9 cellular contexts compared by ENCODE assay signal in the genomic region with DNA sequence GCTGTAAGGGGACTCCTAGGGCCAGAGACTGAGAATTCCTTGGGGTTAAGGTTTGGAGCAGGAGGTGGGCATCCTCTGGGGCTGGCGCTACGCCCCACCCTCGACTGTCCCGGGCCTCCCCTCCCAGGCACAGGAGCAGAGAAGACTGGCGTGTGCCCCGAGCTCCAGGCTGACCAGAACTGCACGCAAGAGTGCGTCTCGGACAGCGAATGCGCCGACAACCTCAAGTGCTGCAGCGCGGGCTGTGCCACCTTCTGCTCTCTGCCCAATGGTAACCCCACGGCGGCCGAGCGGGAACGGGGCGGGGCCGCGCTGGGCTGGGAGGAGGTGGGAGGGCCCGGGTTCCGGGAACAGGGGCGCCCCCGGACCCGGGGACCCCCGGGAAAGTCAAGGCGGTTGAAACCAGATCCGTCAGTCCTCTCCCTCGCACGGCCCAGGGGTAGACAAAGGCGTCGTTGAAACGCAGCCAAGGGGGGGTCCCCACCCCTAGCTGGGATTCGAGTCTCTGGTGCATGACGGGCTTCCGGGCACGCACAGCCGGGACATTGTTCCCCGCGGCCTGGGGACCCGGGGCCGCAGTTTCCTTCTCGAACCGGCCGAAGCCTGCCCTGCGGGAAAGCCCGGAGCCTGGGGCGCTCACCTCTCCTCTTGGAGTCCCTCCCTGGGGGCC. TPM values are rescaled to one million over a fixed set of nuclear protein-coding genes. Genes with fewer than 3 reads are reported as not detected.
DNase-seq lines count a peak whose midpoint lies in the region; ATAC-seq and TF ChIP-seq lines count a peak whose summit lies in the region.
"Had no signal": no experiment of that assay in that cellular context is flagged by ENCODE, and none has a peak within 500 bp of the region (broad histone marks: within the 10 kb centered on the region; RNA-seq: fewer than 3 reads in every experiment).

No MANE protein-coding gene starts in this region.

- H3K9me3 ChIP-seq in gastroesophageal sphincter (no peaks in the 10 kb centered on the region), neural progenitor cell (ENCODE audit: low read depth) (no peaks in the 10 kb centered on the region)

- TF ChIP-seq CTCF in WTC11 (IDR thresholded peaks at IDR 0.05): no peak
- TF ChIP-seq CTCF in gastroesophageal sphincter (IDR thresholded peaks at IDR 0.05): no peak
- no peak for TF ChIP-seq CTCF in neural progenitor cell (IDR thresholded peaks at IDR 0.05)

- CTCF ChIA-PET in activated CD4-positive, alpha-beta T cell treated with anti-CD3 and anti-CD28 coated beads for 36 hours (lab: Charles Lee): interaction anchor here (0.7 to 1.3 kb wide), 4 partner anchors 20 to 176 kb away, joined by 4 to 5 read pairs (median 4); a partner anchor contains a TSS
- CTCF ChIA-PET in WTC11 (lab: Charles Lee): interaction anchor here (0.9 to 2.8 kb wide), 17 partner anchors 11 to 313 kb away, joined by 3 to 23 read pairs (median 8); a partner anchor contains a TSS

- H2AFZ ChIP-seq in neural progenitor cell (replicated peaks): peak overlapping the region; percentile 85

- no peak for TF ChIP-seq POLR2A in gastroesophageal sphincter (IDR thresholded peaks at IDR 0.05)

- peaks cover 0 to 27% (median 14%) of the 10 kb centered on the region in 3 donors for H3K4me1 ChIP-seq in gastroesophageal sphincter
- H3K4me1 ChIP-seq in neural progenitor cell: no peaks in the 10 kb centered on the region

- H3K27me3 ChIP-seq in gastroesophageal sphincter: peaks cover 44% of the 10 kb centered on the region
- peaks cover 50% of the 10 kb centered on the region for H3K27me3 ChIP-seq in neural progenitor cell

- ATAC-seq in activated CD4-positive, alpha-beta T cell treated with anti-CD3 and anti-CD28 coated beads for 36 hours: peak; percentile 75
- ATAC-seq in HG03280 (IDR thresholded peaks at IDR 0.05; ENCODE audit: unreplicated experiment): peak; percentile 43
- peak; percentile 63 for ATAC-seq in WTC11
- peak; percentile 78 for ATAC-seq in gastroesophageal sphincter
- no peak for ATAC-seq in HG03095 (IDR thresholded peaks at IDR 0.05; ENCODE audit: unreplicated experiment)

- no peak for TF ChIP-seq EP300 in gastroesophageal sphincter (IDR thresholded peaks at IDR 0.05)

- H3K79me2 ChIP-seq in neural progenitor cell (ENCODE audit: low read depth): no peaks in the 10 kb centered on the region

- H3K9ac ChIP-seq in neural progenitor cell: no peak overlapping the region

- peak overlapping the region; percentile 34 to 61 for H3K4me3 ChIP-seq in gastroesophageal sphincter
- peak overlapping the region; percentile 54 for H3K4me3 ChIP-seq in neural progenitor cell

- H3F3A ChIP-seq in neural progenitor cell (ENCODE audit: low read depth): peaks cover 6% of the 10 kb centered on the region

- H4K20me1 ChIP-seq in neural progenitor cell (ENCODE audit: low read depth): no peaks in the 10 kb centered on the region

- peak overlapping the region; percentile 93 for H3K4me2 ChIP-seq in neural progenitor cell

- POLR2A ChIA-PET in activated CD4-positive, alpha-beta T cell treated with anti-CD3 and anti-CD28 coated beads for 36 hours (lab: Charles Lee): no interaction called here
- POLR2A ChIA-PET in WTC11 (lab: Charles Lee): interaction anchor here (0.6 to 1.5 kb wide), 2 partner anchors 128 to 911 kb away, joined by 3 to 4 read pairs; no protein-coding TSS in a partner anchor

- H3K9me3 Mint-ChIP-seq in activated CD4-positive, alpha-beta T cell treated with anti-CD3 and anti-CD28 coated beads for 36 hours (ENCODE audit: low read depth): no peaks in the 10 kb centered on the region
- no peaks in the 10 kb centered on the region for H3K9me3 Mint-ChIP-seq in WTC11
- peaks cover 6% of the 10 kb centered on the region for H3K9me3 Mint-ChIP-seq in neural progenitor cell

- H3K36me3 Mint-ChIP-seq in activated CD4-positive, alpha-beta T cell treated with anti-CD3 and anti-CD28 coated beads for 36 hours (ENCODE audit: low read depth): no peaks in the 10 kb centered on the region
- H3K36me3 Mint-ChIP-seq in WTC11 (peaks cover 23% of the 10 kb centered on the region), neural progenitor cell (no peaks in the 10 kb centered on the region)

- H3K36me3 ChIP-seq in gastroesophageal sphincter (no peaks in the 10 kb centered on the region), neural progenitor cell (no peaks in the 10 kb centered on the region)

- H3K27me3 Mint-ChIP-seq in activated CD4-positive, alpha-beta T cell treated with anti-CD3 and anti-CD28 coated beads for 36 hours: peaks cover 60% of the 10 kb centered on the region
- H3K27me3 Mint-ChIP-seq in WTC11 (ENCODE audit: low read depth) (peaks cover 7% of the 10 kb centered on the region), neural progenitor cell (ENCODE audit: insufficient read depth, low read depth) (peaks cover 17% of the 10 kb centered on the region)

- H3K27ac ChIP-seq in gastroesophageal sphincter: peak overlapping the region in 2 of 4 donors; percentile 36 to 37
- H3K27ac ChIP-seq in neural progenitor cell: no peak overlapping the region

- H3K4me1 Mint-ChIP-seq in activated CD4-positive, alpha-beta T cell treated with anti-CD3 and anti-CD28 coated beads for 36 hours: peaks cover 11% of the 10 kb centered on the region
- H3K4me1 Mint-ChIP-seq in WTC11: peaks cover 45% of the 10 kb centered on the region
- peaks cover 13% of the 10 kb centered on the region for H3K4me1 Mint-ChIP-seq in neural progenitor cell

- H3K27ac Mint-ChIP-seq in activated CD4-positive, alpha-beta T cell treated with anti-CD3 and anti-CD28 coated beads for 36 hours: no peak overlapping the region
- H3K27ac Mint-ChIP-seq in WTC11 (peak overlapping the region; percentile 92), neural progenitor cell (no peak overlapping the region)

- peak; percentile 61 for DNase-seq in activated CD4-positive, alpha-beta T cell treated with anti-CD3 and anti-CD28 coated beads for 36 hours
- DNase-seq in activated CD4-positive, alpha-beta T cell treated with anti-CD3 and anti-CD28 coated beads, Interleukin-2, amount 50 U/mL, for 1 hour: no peak
- DNase-seq in WTC11 (ENCODE audit: low spot score) (peak; percentile 69), neural progenitor cell (ENCODE audit: low spot score) (peak; percentile 65), KG1 (lab: John Stamatoyannopoulos, UW) (no peak)

- intact Hi-C loops in activated CD4-positive, alpha-beta T cell treated with anti-CD3 and anti-CD28 coated beads for 36 hours (cut with DNase I, micrococcal nuclease): no loop called here

- H3K4me3 Mint-ChIP-seq in activated CD4-positive, alpha-beta T cell treated with anti-CD3 and anti-CD28 coated beads for 36 hours: peak overlapping the region; percentile 57
- peak overlapping the region; percentile 77 for H3K4me3 Mint-ChIP-seq in WTC11
- peak overlapping the region; percentile 81 for H3K4me3 Mint-ChIP-seq in neural progenitor cell

- WGBS in gastroesophageal sphincter (ENCODE audit: low coverage in 1 of 2), 2 donors: no CpG with 5 or more reads among the region's 50 CpGs

TF ChIP-seq in WTC11, 78 proteins besides CTCF, POLR2A, EP300 and RAD21 (continues in another document):
- TF ChIP-seq FOXP1 (CRISPR knock-in tag; IDR thresholded peaks at IDR 0.05; ENCODE audit: borderline replicate concordance) (peak; percentile 31; the same call in 1 of the 2 replicates), SMAD3 (CRISPR knock-in tag; IDR thresholded peaks at IDR 0.05; ENCODE audit: borderline replicate concordance) (no peak), ZNF423 (CRISPR knock-in tag; IDR thresholded peaks at IDR 0.05) (0 out of 2 replicates have a peak, but pooled peaks have one; percentile 2), KAT7 (CRISPR knock-in tag; IDR thresholded peaks at IDR 0.05; ENCODE audit: borderline replicate concordance) (0 out of 2 replicates have a peak, but pooled peaks have one; percentile 38)
- TF ChIP-seq, protein P1, sequence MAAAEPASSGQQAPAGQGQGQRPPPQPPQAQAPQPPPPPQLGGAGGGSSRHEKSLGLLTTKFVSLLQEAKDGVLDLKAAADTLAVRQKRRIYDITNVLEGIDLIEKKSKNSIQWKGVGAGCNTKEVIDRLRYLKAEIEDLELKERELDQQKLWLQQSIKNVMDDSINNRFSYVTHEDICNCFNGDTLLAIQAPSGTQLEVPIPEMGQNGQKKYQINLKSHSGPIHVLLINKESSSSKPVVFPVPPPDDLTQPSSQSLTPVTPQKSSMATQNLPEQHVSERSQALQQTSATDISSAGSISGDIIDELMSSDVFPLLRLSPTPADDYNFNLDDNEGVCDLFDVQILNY (CRISPR knock-in tag; IDR thresholded peaks at IDR 0.05): 0 out of 2 replicates have a peak, but pooled peaks have one; percentile 51
- TF ChIP-seq, protein P2, sequence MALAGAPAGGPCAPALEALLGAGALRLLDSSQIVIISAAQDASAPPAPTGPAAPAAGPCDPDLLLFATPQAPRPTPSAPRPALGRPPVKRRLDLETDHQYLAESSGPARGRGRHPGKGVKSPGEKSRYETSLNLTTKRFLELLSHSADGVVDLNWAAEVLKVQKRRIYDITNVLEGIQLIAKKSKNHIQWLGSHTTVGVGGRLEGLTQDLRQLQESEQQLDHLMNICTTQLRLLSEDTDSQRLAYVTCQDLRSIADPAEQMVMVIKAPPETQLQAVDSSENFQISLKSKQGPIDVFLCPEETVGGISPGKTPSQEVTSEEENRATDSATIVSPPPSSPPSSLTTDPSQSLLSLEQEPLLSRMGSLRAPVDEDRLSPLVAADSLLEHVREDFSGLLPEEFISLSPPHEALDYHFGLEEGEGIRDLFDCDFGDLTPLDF (CRISPR knock-in tag; IDR thresholded peaks at IDR 0.05): peak; percentile 13; the same call in 1 of the 2 replicates
- TF ChIP-seq, protein P3, sequence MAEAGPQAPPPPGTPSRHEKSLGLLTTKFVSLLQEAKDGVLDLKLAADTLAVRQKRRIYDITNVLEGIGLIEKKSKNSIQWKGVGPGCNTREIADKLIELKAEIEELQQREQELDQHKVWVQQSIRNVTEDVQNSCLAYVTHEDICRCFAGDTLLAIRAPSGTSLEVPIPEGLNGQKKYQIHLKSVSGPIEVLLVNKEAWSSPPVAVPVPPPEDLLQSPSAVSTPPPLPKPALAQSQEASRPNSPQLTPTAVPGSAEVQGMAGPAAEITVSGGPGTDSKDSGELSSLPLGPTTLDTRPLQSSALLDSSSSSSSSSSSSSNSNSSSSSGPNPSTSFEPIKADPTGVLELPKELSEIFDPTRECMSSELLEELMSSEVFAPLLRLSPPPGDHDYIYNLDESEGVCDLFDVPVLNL (CRISPR knock-in tag; IDR thresholded peaks at IDR 0.05; ENCODE audit: borderline replicate concordance, low read depth): no peak

RNA-seq across cellular contexts. Expression of a gene that starts 0.8 kb away (rescaled TPM):
- under 1 TPM; 0.56 to 0.66 TPM for total RNA-seq in activated CD4-positive, alpha-beta T cell treated with anti-CD3 and anti-CD28 coated beads for 36 hours
- total RNA-seq in WTC11 (2021) (76.4 to 114 TPM (median 99.4 TPM) in 3 replicates), gastroesophageal sphincter (10 to 100 TPM in 1 of 4 donors, 1 to 10 TPM in 2, not detected in 1; 7.0 to 21.9 (median 9.3) TPM), neural progenitor cell (ENCODE audit: low replicate concordance) (2.7 and 5.8 TPM in 2 replicates)
- total RNA-seq: dermis microvascular lymphatic vessel endothelial cell had no signal

RNA-seq across cellular contexts. Expression of a gene that starts 45.0 kb away (rescaled TPM):
- total RNA-seq in activated CD4-positive, alpha-beta T cell treated with anti-CD3 and anti-CD28 coated beads for 36 hours: not detected
- total RNA-seq in WTC11 (2021): not detected in 3 replicates
- total RNA-seq in gastroesophageal sphincter: not detected
- total RNA-seq in neural progenitor cell (ENCODE audit: low replicate concordance): not detected in 2 replicates
- total RNA-seq: dermis microvascular lymphatic vessel endothelial cell had no signal

RNA-seq across cellular contexts. Expression of a gene that starts 54.5 kb away (rescaled TPM):
- total RNA-seq in activated CD4-positive, alpha-beta T cell treated with anti-CD3 and anti-CD28 coated beads for 36 hours: 10 to 100 TPM; 44.0 to 65.7 TPM
- total RNA-seq in WTC11 (2021) (63.7 to 67.7 TPM (median 67.7 TPM) in 3 replicates), gastroesophageal sphincter (10 to 100 TPM; 59.8 to 87.3 (median 67.6) TPM), neural progenitor cell (ENCODE audit: low replicate concordance) (24.5 and 57.3 TPM in 2 replicates)

Comparison
In these comparisons a context has a peak if more than half of its experiments do, and no peak if none do; other contexts are left out.
1. DNase-seq: peak in activated CD4-positive, alpha-beta T cell treated with anti-CD3 and anti-CD28 coated beads for 36 hours (single experiment), WTC11 (single experiment) and neural progenitor cell (single experiment); none in activated CD4-positive, alpha-beta T cell treated with anti-CD3 and anti-CD28 coated beads, Interleukin-2, amount 50 U/mL, for 1 hour (single experiment) and KG1 (single experiment).
2. Peak in every context shown above with its lines, with median percentiles within 50 percentile points of each other: H3K4me3 Mint-ChIP-seq.